ENCODE assay signal across 9 cellular contexts in the genomic region with DNA sequence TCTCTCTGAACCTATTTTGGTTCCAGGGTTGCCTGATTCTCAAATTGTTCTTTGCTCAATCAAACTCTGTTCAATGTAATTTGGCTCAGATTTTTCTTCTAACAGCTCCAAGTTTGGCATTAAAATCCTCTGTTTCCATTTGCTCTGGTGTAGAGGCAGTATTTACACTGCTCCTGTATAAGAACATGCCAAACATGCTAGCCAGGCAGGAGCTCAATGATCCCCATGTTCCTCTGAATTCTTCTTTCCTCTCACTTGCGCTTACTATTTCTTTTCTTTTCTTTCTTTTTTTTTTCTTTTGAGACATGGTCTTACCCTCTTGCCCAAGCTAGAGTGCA. TPM values are rescaled to one million over a fixed set of nuclear protein-coding genes. Genes with fewer than 3 reads are reported as not detected.
"Had no signal": no experiment of that assay in that cellular context is flagged by ENCODE, and none has a peak within 500 bp of the region (broad histone marks: within the 10 kb centered on the region; RNA-seq: fewer than 3 reads in every experiment).

No MANE protein-coding gene starts in this region.

- ATAC-seq: GM12878 had no signal

- DNase-seq: GDM1, GF-D8 had no signal

- FAIRE-seq: G401.6, GM12878, GM12891, GM12892, GM18507, GM19239 had no signal

- H3K4me3 ChIP-seq: GM12878 had no signal

RNA-seq across cellular contexts. Expression of a gene that starts 17.2 kb away (rescaled TPM):
- total RNA-seq: G401, GM12878 had no signal

RNA-seq across cellular contexts. Expression of a gene that starts 40.4 kb away (rescaled TPM):
- total RNA-seq: G401 had no signal
